22 cellular contexts compared by ENCODE assay signal in the genomic region with DNA sequence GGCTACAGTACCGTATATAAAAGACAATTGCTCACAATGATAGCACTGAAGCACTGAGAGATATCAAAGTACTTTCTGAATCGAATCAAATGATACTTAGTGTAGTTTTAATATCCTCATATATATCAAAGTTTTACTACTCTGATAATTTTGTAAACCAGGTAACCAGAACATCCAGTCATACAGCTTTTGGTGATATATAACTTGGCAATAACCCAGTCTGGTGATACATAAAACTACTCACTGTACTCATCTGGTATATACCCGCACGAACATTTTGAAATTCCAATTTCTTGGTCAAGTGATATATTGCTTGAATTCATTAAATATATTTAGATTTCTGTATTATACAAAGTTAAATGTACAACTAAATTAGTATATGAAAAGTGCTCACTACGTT.
"Had no signal": no experiment of that assay in that cellular context is flagged by ENCODE, and none has a peak within 500 bp of the region (broad histone marks: within the 10 kb centered on the region; RNA-seq: fewer than 3 reads in every experiment).

No MANE protein-coding gene starts in this region.

- ATAC-seq: activated CD4-positive, alpha-beta T cell treated with anti-CD3 and anti-CD28 coated beads for 36 hours; activated T-cell treated with anti-CD3 and anti-CD28 coated beads, Interleukin-2, amount 50 U/mL, for 72 hours had no signal

- H3K4me1 Mint-ChIP-seq: activated CD4-positive, alpha-beta memory T cell treated with anti-CD3 and anti-CD28 coated beads, Interleukin-2, amount 10 ng/mL, durations not matched to agents 7 days and 5 days; activated CD4-positive, alpha-beta T cell treated with anti-CD3 and anti-CD28 coated beads for 36 hours; activated naive CD8-positive, alpha-beta T cell treated with anti-CD3 and anti-CD28 coated beads, Interleukin-2, amount 10 ng/mL, durations not matched to agents 7 days and 5 days had no signal

- H3K27me3 Mint-ChIP-seq: activated CD4-positive, alpha-beta memory T cell treated with anti-CD3 and anti-CD28 coated beads, Interleukin-2, amount 10 ng/mL, durations not matched to agents 7 days and 5 days; activated CD4-positive, alpha-beta T cell treated with anti-CD3 and anti-CD28 coated beads for 36 hours; activated naive CD8-positive, alpha-beta T cell treated with anti-CD3 and anti-CD28 coated beads, Interleukin-2, amount 10 ng/mL, durations not matched to agents 7 days and 5 days had no signal

- H3K27me3 ChIP-seq: adrenal gland, MG63 had no signal

- H3K4me3 ChIP-seq: adrenal gland, MG63, PC-9 had no signal

- H3K4me1 ChIP-seq: adrenal gland had no signal

- H3K9me3 Mint-ChIP-seq: activated CD4-positive, alpha-beta memory T cell treated with anti-CD3 and anti-CD28 coated beads, Interleukin-2, amount 10 ng/mL, durations not matched to agents 7 days and 5 days; activated naive CD8-positive, alpha-beta T cell treated with anti-CD3 and anti-CD28 coated beads, Interleukin-2, amount 10 ng/mL, durations not matched to agents 7 days and 5 days; activated T-cell treated with anti-CD3 and anti-CD28 coated beads, Interleukin-2, amount 50 U/mL, for 72 hours; activated T-helper 2 cell treated with anti-CD3 and anti-CD28 coated beads, Interferon-gamma antibody, Interleukin-2, Interleukin-4, amounts not matched to agents 10 μg/mL and 5 μg/mL and 100 μg/mL, durations not matched to agents 14 hours and 24 hours and 36 hours had no signal

- DNase-seq: activated CD4-positive, alpha-beta memory T cell treated with anti-CD3 and anti-CD28 coated beads, Interleukin-2, amount 10 ng/mL, durations not matched to agents 7 days and 5 days; activated CD4-positive, alpha-beta T cell treated with anti-CD3 and anti-CD28 coated beads for 36 hours; activated CD4-positive, alpha-beta T cell treated with anti-CD3 and anti-CD28 coated beads, Interleukin-2, amount 50 U/mL, for 1 hour; activated naive CD4-positive, alpha-beta T cell treated with anti-CD3 and anti-CD28 coated beads, Interleukin-2, amount 50 U/mL, for 16 hours; activated naive CD8-positive, alpha-beta T cell treated with anti-CD3 and anti-CD28 coated beads, Interleukin-2, amount 10 ng/mL, durations not matched to agents 7 days and 5 days; activated T-cell treated with anti-CD3 and anti-CD28 coated beads, Interleukin-2, amount 50 U/mL, for 72 hours; adrenal gland; anterior cingulate cortex; central memory CD4-positive, alpha-beta T cell; KG1; MG63; NCI-H1092 treated with DMSO at 0.1 percent for 48 hours; NCI-H1436; NCI-H1694 treated with DMSO at 0.1 percent for 48 hours; NCI-H2081; NCI-H446; NCI-H524; SK-N-SH; T-helper 1 cell; WERI-Rb-1 had no signal

- H3K4me3 Mint-ChIP-seq: activated CD4-positive, alpha-beta memory T cell treated with anti-CD3 and anti-CD28 coated beads, Interleukin-2, amount 10 ng/mL, durations not matched to agents 7 days and 5 days; activated CD4-positive, alpha-beta T cell treated with anti-CD3 and anti-CD28 coated beads for 36 hours; activated naive CD8-positive, alpha-beta T cell treated with anti-CD3 and anti-CD28 coated beads, Interleukin-2, amount 10 ng/mL, durations not matched to agents 7 days and 5 days; activated T-cell treated with anti-CD3 and anti-CD28 coated beads, Interleukin-2, amount 50 U/mL, for 72 hours had no signal

- H3K27ac Mint-ChIP-seq: activated CD4-positive, alpha-beta memory T cell treated with anti-CD3 and anti-CD28 coated beads, Interleukin-2, amount 10 ng/mL, durations not matched to agents 7 days and 5 days; activated CD4-positive, alpha-beta T cell treated with anti-CD3 and anti-CD28 coated beads for 36 hours; activated naive CD8-positive, alpha-beta T cell treated with anti-CD3 and anti-CD28 coated beads, Interleukin-2, amount 10 ng/mL, durations not matched to agents 7 days and 5 days; activated T-helper 2 cell treated with anti-CD3 and anti-CD28 coated beads, Interferon-gamma antibody, Interleukin-2, Interleukin-4, amounts not matched to agents 10 μg/mL and 5 μg/mL and 100 μg/mL, durations not matched to agents 14 hours and 24 hours and 36 hours had no signal

- H3K27ac ChIP-seq: adrenal gland, PC-9, WERI-Rb-1 had no signal

- H3K9me3 ChIP-seq: adrenal gland, MG63, SK-N-SH had no signal
